In the genomic region with DNA sequence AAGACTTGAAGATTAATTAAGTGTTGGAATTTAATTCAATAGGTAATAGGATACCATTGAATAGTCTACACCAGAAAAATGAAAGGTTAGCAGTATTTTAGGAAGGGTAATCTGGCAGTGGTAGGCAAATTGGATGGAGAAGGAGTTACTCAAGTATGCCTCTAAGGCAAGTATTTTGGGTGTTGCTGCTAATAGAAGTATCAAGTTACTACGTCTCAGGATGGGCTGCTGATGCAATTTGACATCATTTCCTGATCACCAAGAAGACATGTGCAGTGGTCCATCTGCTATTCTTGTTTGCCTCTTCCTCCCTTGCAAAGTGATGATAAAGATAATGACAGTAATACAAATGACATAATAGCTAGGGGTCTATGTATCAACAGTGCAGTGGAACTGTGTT, we compare ENCODE assay signal across 21 cellular contexts.
DNase-seq lines count a peak whose midpoint lies in the region; ATAC-seq, FAIRE-seq and TF ChIP-seq lines count a peak whose summit lies in the region.
"Had no signal": no experiment of that assay in that cellular context is flagged by ENCODE, and none has a peak within 500 bp of the region (broad histone marks: within the 10 kb centered on the region; RNA-seq: fewer than 3 reads in every experiment).

No MANE protein-coding gene starts in this region.

- H3K27me3 ChIP-seq in K562 (ENCODE audit: control insufficient read depth in 2 of 2, insufficient read depth in 2 of 2, low read length in 2 of 2), result 0 out of 5 replicates have a peak, but pooled peaks cover 0 to 5% of the 10 kb centered on the region in 2 experiments
- no peaks in the 10 kb centered on the region for H3K27me3 ChIP-seq in ascending aorta
- H3K27me3 ChIP-seq: BE2C had no signal

- FAIRE-seq in K562 (lab: Jason Lieb, UNC) (no peak), urothelium cell line (lab: Jason Lieb, UNC) (peak; percentile 77)
- FAIRE-seq: GM12892 had no signal

- no peak; the same call in 2 of the 3 replicates for ATAC-seq in K562
- ATAC-seq: PC-3 had no signal

- H3K9ac ChIP-seq in K562 (ENCODE audit: insufficient read depth in 1 of 2, low read depth in 2 of 2, low read length in 2 of 2), result no peak overlapping the region
- H3K9ac ChIP-seq: KMS-11 had no signal

- H3K4me1 ChIP-seq in K562 (replicated peaks in 1 of 2; ENCODE audit: control insufficient read depth in 2 of 2, insufficient read depth in 2 of 2, low read length in 2 of 2), result no peaks in the 10 kb centered on the region
- no peaks in the 10 kb centered on the region for H3K4me1 ChIP-seq in ascending aorta
- H3K4me1 ChIP-seq: BE2C had no signal

- H3K4me3 ChIP-seq in K562 (no peak overlapping the region), ascending aorta (no peak overlapping the region)

- CTCF ChIA-PET in K562 (lab: Yijun Ruan, JAX; ENCODE audit: low intra/inter-chr PET ratio), result no interaction called here

- no peaks in the 10 kb centered on the region for H3K9me3 ChIP-seq in K562 (replicated peaks; ENCODE audit: control insufficient read depth, insufficient read depth, low read depth, low read length)
- no peaks in the 10 kb centered on the region for H3K9me3 ChIP-seq in ascending aorta
- H3K9me3 ChIP-seq: BE2C had no signal

- H4K20me1 ChIP-seq in K562 (replicated peaks; ENCODE audit: control insufficient read depth, insufficient read depth, low read length), result no peaks in the 10 kb centered on the region

- no peaks in the 10 kb centered on the region for H3K79me2 ChIP-seq in K562 (ENCODE audit: control insufficient read depth, insufficient read depth, low read length)

- TF ChIP-seq RAD21 in K562 (CRISPR knock-in tag; conservative IDR thresholded peaks at IDR 0.05 in 1 of 2, IDR thresholded peaks at IDR 0.05 in 1 of 2), result no peak

- 0% methylated on average over 1 of the region's 1 CpG for WGBS in K562 (ENCODE audit: insufficient coverage, low coverage, missing lambda C conversion rate)

- H3K27ac ChIP-seq in K562 (ENCODE audit: extremely low read depth, low read depth, low read length) (no peak overlapping the region), ascending aorta (no peak overlapping the region)
- H3K27ac ChIP-seq: 22Rv1, KMS-11 had no signal

- DNase-seq in DMS 273 (lab: John Stamatoyannopoulos, UW; ENCODE audit: unreplicated experiment) (peak; percentile 5), DMS 273 treated with DMSO at 0.1 percent for 48 hours (lab: John Stamatoyannopoulos, UW) (no peak), NCI-H460 (ENCODE audit: extremely low read depth, low read depth) (peak; percentile 1), K562 (ENCODE audit: extremely low read depth in 1 of 4, low spot score in 3 of 4) (no peak), urothelium cell line (ENCODE audit: low spot score) (no peak), ascending aorta (ENCODE audit: low spot score in 2 of 2) (no peak), DMS53 (lab: John Stamatoyannopoulos, UW) (no peak), SIG-M5 (lab: John Stamatoyannopoulos, UW) (no peak)
- DNase-seq: BE2C; Calu3; CD4-positive, alpha-beta T cell; NCI-H1048; NCI-H146; NCI-H2081; NCI-H226; NCI-H526; NK-92 treated with Interleukin-12 subunit alpha and Interleukin-12 subunit beta, amount 100 ng/mL, for 24 hours; PC-3 had no signal

- intact Hi-C loops in K562 (cut with micrococcal nuclease) (no loop called here), ascending aorta (cut with DNase I) (no loop called here)

- TF ChIP-seq CTCF in K562 (IDR thresholded peaks at IDR 0.05 in 2 of 3, conservative IDR thresholded peaks at IDR 0.05 in 1 of 3; ENCODE audit: insufficient read depth in 2 of 3, low read depth in 1 of 3, low read length in 3 of 3), result no peak
- TF ChIP-seq CTCF in ascending aorta (IDR thresholded peaks at IDR 0.05), result no peak

- in situ Hi-C loops in K562 (cut with MboI), result no loop called here

- POLR2A ChIA-PET in K562 (lab: Yijun Ruan, JAX), result no interaction called here

- TF ChIP-seq EP300 in K562 (IDR thresholded peaks at IDR 0.05; ENCODE audit: low read length), result no peak

- no TSS peak for BruUV-seq in K562 (replicated peaks; lab: Mats Ljungman, UMichigan)

- no peak for TF ChIP-seq POLR2A in K562 (conservative IDR thresholded peaks at IDR 0.05)

- H3K9me1 ChIP-seq in K562 (ENCODE audit: control insufficient read depth, insufficient read depth, low read length), result no peaks in the 10 kb centered on the region

- H2AFZ ChIP-seq in K562 (ENCODE audit: low read depth, low read length), result no peak overlapping the region

- H3K36me3 ChIP-seq in K562 (ENCODE audit: control insufficient read depth, insufficient read depth, low read length) (no peaks in the 10 kb centered on the region), ascending aorta (no peaks in the 10 kb centered on the region)
- H3K36me3 ChIP-seq: BE2C had no signal

- no peak overlapping the region for H3K4me2 ChIP-seq in K562 (ENCODE audit: insufficient read depth, low read length)
- H3K4me2 ChIP-seq: KMS-11 had no signal

TF ChIP-seq in K562, 482 proteins besides CTCF, POLR2A, EP300 and RAD21:
- TF ChIP-seq GABPA (tag; conservative IDR thresholded peaks at IDR 0.05; ENCODE audit: low read depth) (0 out of 2 replicates have a peak, but pooled peaks have one; percentile 37), NUFIP1 (IDR thresholded peaks at IDR 0.05; ENCODE audit: partially characterized antibody) (no peak), CEBPG (CRISPR knock-in tag; IDR thresholded peaks at IDR 0.05) (peak; percentile 10; the same call in 1 of the 2 replicates), CEBPG (tag; conservative IDR thresholded peaks at IDR 0.05 in 1 of 2, IDR thresholded peaks at IDR 0.05 in 1 of 2) (peak in 1 of 2 experiments; percentile 65; a peak in 2 of 4 replicates), ZNF589 (CRISPR knock-in tag; IDR thresholded peaks at IDR 0.05; ENCODE audit: low read depth) (no peak), ZNF316 (IDR thresholded peaks at IDR 0.05) (peak; percentile 17; the same call in 1 of the 2 replicates)
- TF ChIP-seq, protein P1, sequence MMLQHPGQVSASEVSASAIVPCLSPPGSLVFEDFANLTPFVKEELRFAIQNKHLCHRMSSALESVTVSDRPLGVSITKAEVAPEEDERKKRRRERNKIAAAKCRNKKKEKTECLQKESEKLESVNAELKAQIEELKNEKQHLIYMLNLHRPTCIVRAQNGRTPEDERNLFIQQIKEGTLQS (IDR thresholded peaks at IDR 0.05), result peak; percentile 49; the same call in 1 of the 2 replicates
- TF ChIP-seq, protein P1 (CRISPR knock-in tag; conservative IDR thresholded peaks at IDR 0.05), result no peak
- TF ChIP-seq, protein P2, sequence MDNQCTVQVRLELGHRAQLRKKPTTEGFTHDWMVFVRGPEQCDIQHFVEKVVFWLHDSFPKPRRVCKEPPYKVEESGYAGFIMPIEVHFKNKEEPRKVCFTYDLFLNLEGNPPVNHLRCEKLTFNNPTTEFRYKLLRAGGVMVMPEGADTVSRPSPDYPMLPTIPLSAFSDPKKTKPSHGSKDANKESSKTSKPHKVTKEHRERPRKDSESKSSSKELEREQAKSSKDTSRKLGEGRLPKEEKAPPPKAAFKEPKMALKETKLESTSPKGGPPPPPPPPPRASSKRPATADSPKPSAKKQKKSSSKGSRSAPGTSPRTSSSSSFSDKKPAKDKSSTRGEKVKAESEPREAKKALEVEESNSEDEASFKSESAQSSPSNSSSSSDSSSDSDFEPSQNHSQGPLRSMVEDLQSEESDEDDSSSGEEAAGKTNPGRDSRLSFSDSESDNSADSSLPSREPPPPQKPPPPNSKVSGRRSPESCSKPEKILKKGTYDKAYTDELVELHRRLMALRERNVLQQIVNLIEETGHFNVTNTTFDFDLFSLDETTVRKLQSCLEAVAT (IDR thresholded peaks at IDR 0.05), result no peak

Comparison
In these comparisons a context has a peak if more than half of its experiments do, and no peak if none do; other contexts are left out.
1. DNase-seq: peak in DMS 273 (single experiment) and NCI-H460 (single experiment); none in DMS 273 treated with DMSO at 0.1 percent for 48 hours (single experiment), K562 (0 of 4), urothelium cell line (single experiment), ascending aorta (0 of 2), DMS53 (single experiment) and SIG-M5 (single experiment).